20 cellular contexts compared by ENCODE assay signal in genomic region chr5:90093931-90094485, GRCh38.
A peak's percentile ranks its signal among the peaks of the same experiment; 100 is the strongest.
DNase-seq lines count a peak whose midpoint lies in the region; ATAC-seq and TF ChIP-seq lines count a peak whose summit lies in the region.
"Had no signal": no experiment of that assay in that cellular context is flagged by ENCODE, and none has a peak within 500 bp of the region (broad histone marks: within the 10 kb centered on the region; RNA-seq: fewer than 3 reads in every experiment).

No MANE protein-coding gene starts in this region.

- H3K27me3 ChIP-seq in adipocyte (replicated peaks; ENCODE audit: control insufficient read depth, insufficient read depth, low read length), result no peaks in the 10 kb centered on the region
- no peaks in the 10 kb centered on the region for H3K27me3 ChIP-seq in left lung

- H3K4me3 ChIP-seq in adipocyte (ENCODE audit: low read length) (no peak overlapping the region), left lung (no peak overlapping the region)
- H3K4me3 ChIP-seq: GM23248 had no signal

- no peak overlapping the region for H3K27ac ChIP-seq in left lung
- H3K27ac ChIP-seq: GM23248 had no signal

- DNase-seq in HPDE6-E6E7 (ENCODE audit: extremely low spot score) (peak; percentile 20), adipocyte (ENCODE audit: low read depth) (peak; percentile 77), left lung (no peak), NCI-H1048 (lab: John Stamatoyannopoulos, UW) (no peak), SIG-M5 treated with dmso at 0.1 percent for 504 hours (lab: John Stamatoyannopoulos, UW; ENCODE audit: unreplicated experiment) (no peak), NCI-H524 treated with DMSO at 0.1 percent for 48 hours (lab: John Stamatoyannopoulos, UW) (no peak)
- DNase-seq: BE2C; CD4-positive, alpha-beta memory T cell; DND-41; GDM1; GM23248; NCI-H1092; NCI-H1694; NCI-H2107; NCI-H446 treated with DMSO at 0.1 percent for 48 hours; NCI-H82; SIG-M5 had no signal

- H3K4me1 ChIP-seq in adipocyte (ENCODE audit: control insufficient read depth, insufficient read depth, low read length), result peaks cover 17% of the 10 kb centered on the region
- H3K4me1 ChIP-seq in left lung, result no peaks in the 10 kb centered on the region
- H3K4me1 ChIP-seq: BE2C had no signal

- H3K9me3 ChIP-seq in adipocyte (ENCODE audit: control insufficient read depth, low read length) (peaks cover 6% of the 10 kb centered on the region), left lung (peaks cover 0 to 13% of the 10 kb centered on the region in 2 donors)
- H3K9me3 ChIP-seq: BE2C had no signal

- H3K9ac ChIP-seq in adipocyte (ENCODE audit: low read length), result no peak overlapping the region
- H3K9ac ChIP-seq: GM23248 had no signal

- intact Hi-C loops in left lung (cut with DNase I), result no loop called here

- no peak for TF ChIP-seq CTCF in left lung (IDR thresholded peaks at IDR 0.05)

- ATAC-seq in esophagus mucosa (peak; percentile 87), left lung (peak; percentile 18), HG03097 (IDR thresholded peaks at IDR 0.05; ENCODE audit: low FRiP score, unreplicated experiment) (no peak)
- ATAC-seq: Panc1 had no signal

- H3K36me3 ChIP-seq in adipocyte (ENCODE audit: control insufficient read depth, insufficient read depth, low read length, severe bottlenecking) (no peaks in the 10 kb centered on the region), left lung (no peaks in the 10 kb centered on the region)
- H3K36me3 ChIP-seq: BE2C had no signal

Comparison
In these comparisons a context has a peak if more than half of its experiments do, and no peak if none do; other contexts are left out.
1. DNase-seq: peak in HPDE6-E6E7 (single experiment) and adipocyte (single experiment); none in left lung (0 of 2), NCI-H1048 (single experiment), SIG-M5 treated with dmso at 0.1 percent for 504 hours (single experiment) and NCI-H524 treated with DMSO at 0.1 percent for 48 hours (single experiment).